13 cellular contexts compared by ENCODE assay signal in the genomic region with DNA sequence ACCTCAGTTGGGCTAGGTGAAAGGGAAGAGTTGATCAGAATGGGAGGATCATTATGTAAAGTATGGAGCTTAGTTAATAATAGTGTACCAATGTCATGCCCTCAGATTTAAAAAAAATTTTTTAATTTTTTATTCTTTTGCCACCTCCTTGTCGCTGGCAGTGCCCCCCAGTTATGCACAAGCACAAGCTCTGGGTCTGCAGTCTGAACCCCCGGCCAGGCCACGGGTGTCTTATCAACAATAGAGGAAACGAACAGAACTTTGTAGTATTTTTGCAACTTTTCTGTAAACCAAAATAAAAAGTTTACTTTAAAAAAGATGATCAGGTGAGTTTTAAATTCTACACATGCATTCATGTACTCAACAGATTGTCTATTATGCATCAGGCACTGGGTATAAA. TPM values are rescaled to one million over a fixed set of nuclear protein-coding genes. Genes with fewer than 3 reads are reported as not detected.
DNase-seq lines count a peak whose midpoint lies in the region; ATAC-seq and TF ChIP-seq lines count a peak whose summit lies in the region.
"Had no signal": no experiment of that assay in that cellular context is flagged by ENCODE, and none has a peak within 500 bp of the region (broad histone marks: within the 10 kb centered on the region; RNA-seq: fewer than 3 reads in every experiment).

No MANE protein-coding gene starts in this region.

- H2AFZ ChIP-seq in mesenchymal stem cell (ENCODE audit: low read depth, low read length): no peak overlapping the region

- H3K36me3 ChIP-seq in mesenchymal stem cell (ENCODE audit: control insufficient read depth in 1 of 2, insufficient read depth in 2 of 2, low read depth in 1 of 2, low read length in 2 of 2): no peaks in the 10 kb centered on the region
- H3K36me3 ChIP-seq in vagina: no peaks in the 10 kb centered on the region
- H3K36me3 ChIP-seq: BE2C had no signal

- H2BK5ac ChIP-seq in mesenchymal stem cell (ENCODE audit: low read depth, low read length, poor library complexity, severe bottlenecking): no peak overlapping the region

- POLR2A ChIA-PET in activated CD8-positive, alpha-beta T cell treated with anti-CD3 and anti-CD28 coated beads for 36 hours (lab: Charles Lee): interaction anchor here (0.7 to 2.2 kb wide), 5 partner anchors 10 to 188 kb away, joined by 3 to 11 read pairs (median 6); no protein-coding TSS in a partner anchor

- H3K36me3 Mint-ChIP-seq in stimulated activated naive CD8-positive, alpha-beta T cell treated with anti-CD3 and anti-CD28 coated beads, Interleukin-15, Interleukin-2, amounts not matched to agents 100 ng/mL and 50 ng/mL, for 24 hours (ENCODE audit: low read depth): peaks cover 4% of the 10 kb centered on the region
- H3K36me3 Mint-ChIP-seq in activated CD8-positive, alpha-beta T cell treated with anti-CD3 and anti-CD28 coated beads for 36 hours (ENCODE audit: low read depth): no peaks in the 10 kb centered on the region

- H3K4me2 ChIP-seq in mesenchymal stem cell (ENCODE audit: low read length, poor library complexity, severe bottlenecking): no peak overlapping the region

- H3K23ac ChIP-seq in mesenchymal stem cell (ENCODE audit: low read length in 2 of 2): no peak overlapping the region

- H3K18ac ChIP-seq in mesenchymal stem cell (ENCODE audit: low read depth in 1 of 2, low read length in 2 of 2): no peak overlapping the region

- no peak overlapping the region for H4K91ac ChIP-seq in mesenchymal stem cell (ENCODE audit: low read length)

- no peak overlapping the region for H2BK12ac ChIP-seq in mesenchymal stem cell (ENCODE audit: low read length in 2 of 2)

- H3K4me3 ChIP-seq in mesenchymal stem cell (ENCODE audit: insufficient read depth in 1 of 2, low read depth in 1 of 2, low read length in 2 of 2): no peak overlapping the region
- H3K4me3 ChIP-seq in vagina: no peak overlapping the region

- H3K79me1 ChIP-seq in mesenchymal stem cell (replicated peaks; ENCODE audit: low read length, poor library complexity, severe bottlenecking): peaks cover 16% of the 10 kb centered on the region

- TF ChIP-seq POLR2A in vagina (IDR thresholded peaks at IDR 0.05): no peak

- WGBS in mesenchymal stem cell: 93% methylated on average over 3 of the region's 4 CpGs

- no peak overlapping the region for H3K4ac ChIP-seq in mesenchymal stem cell (ENCODE audit: low read depth in 1 of 2, low read length in 2 of 2)

- peaks cover 53% of the 10 kb centered on the region for H3K4me1 Mint-ChIP-seq in stimulated activated naive CD8-positive, alpha-beta T cell treated with anti-CD3 and anti-CD28 coated beads, Interleukin-15, Interleukin-2, amounts not matched to agents 100 ng/mL and 50 ng/mL, for 24 hours (ENCODE audit: low read depth)
- peaks cover 39% of the 10 kb centered on the region for H3K4me1 Mint-ChIP-seq in activated CD8-positive, alpha-beta T cell treated with anti-CD3 and anti-CD28 coated beads for 36 hours (ENCODE audit: low read depth)

- H3K27me3 ChIP-seq in mesenchymal stem cell (ENCODE audit: control insufficient read depth in 1 of 2, insufficient read depth in 1 of 2, low read length in 2 of 2) (peaks cover 15% of the 10 kb centered on the region in 2 experiments), vagina (no peaks in the 10 kb centered on the region)
- H3K27me3 ChIP-seq: BE2C had no signal

- no peaks in the 10 kb centered on the region for H3K27me3 Mint-ChIP-seq in stimulated activated naive CD8-positive, alpha-beta T cell treated with anti-CD3 and anti-CD28 coated beads, Interleukin-15, Interleukin-2, amounts not matched to agents 100 ng/mL and 50 ng/mL, for 24 hours
- no peaks in the 10 kb centered on the region for H3K27me3 Mint-ChIP-seq in activated CD8-positive, alpha-beta T cell treated with anti-CD3 and anti-CD28 coated beads for 36 hours

- CTCF ChIA-PET in activated CD8-positive, alpha-beta T cell treated with anti-CD3 and anti-CD28 coated beads for 36 hours (lab: Charles Lee): interaction anchor here (1.0 to 3.4 kb wide), 6 partner anchors 9 to 87 kb away, joined by 3 to 16 read pairs (median 8); a partner anchor contains a TSS

- peak overlapping the region; percentile 89 for H3K9ac ChIP-seq in mesenchymal stem cell (ENCODE audit: low read length)

- TF ChIP-seq CTCF in activated CD8-positive, alpha-beta T cell treated with anti-CD3 and anti-CD28 coated beads for 36 hours (IDR thresholded peaks at IDR 0.05): no peak
- TF ChIP-seq CTCF in vagina (IDR thresholded peaks at IDR 0.05): no peak

- H3K4me3 Mint-ChIP-seq in stimulated activated naive CD8-positive, alpha-beta T cell treated with anti-CD3 and anti-CD28 coated beads, Interleukin-15, Interleukin-2, amounts not matched to agents 100 ng/mL and 50 ng/mL, for 24 hours: peak overlapping the region; percentile 91
- peak overlapping the region; percentile 90 for H3K4me3 Mint-ChIP-seq in activated CD8-positive, alpha-beta T cell treated with anti-CD3 and anti-CD28 coated beads for 36 hours

- DNase-seq in stimulated activated naive CD8-positive, alpha-beta T cell treated with anti-CD3 and anti-CD28 coated beads, Interleukin-15, Interleukin-2, amounts not matched to agents 100 U/mL and 50 U/mL, for 24 hours: no peak
- DNase-seq in activated CD8-positive, alpha-beta T cell treated with anti-CD3 and anti-CD28 coated beads for 36 hours: no peak
- DNase-seq in mesenchymal stem cell: no peak
- no peak for DNase-seq in vagina (ENCODE audit: extremely low spot score in 2 of 2)
- no peak for DNase-seq in NCI-H2029 (lab: John Stamatoyannopoulos, UW)
- no peak for DNase-seq in GM19238 (ENCODE audit: insufficient read length, low spot score)
- DNase-seq: BE2C; NCI-H187; stimulated activated CD4-positive, alpha-beta T cell treated with anti-CD3 and anti-CD28 coated beads, Interleukin-12 subunit alpha, Interleukin-12 subunit beta, amount 100 ng/mL, for 4 hours; T1000 had no signal

- peak overlapping the region; percentile 93 for H3K27ac Mint-ChIP-seq in stimulated activated naive CD8-positive, alpha-beta T cell treated with anti-CD3 and anti-CD28 coated beads, Interleukin-15, Interleukin-2, amounts not matched to agents 100 ng/mL and 50 ng/mL, for 24 hours
- peak overlapping the region; percentile 95 for H3K27ac Mint-ChIP-seq in activated CD8-positive, alpha-beta T cell treated with anti-CD3 and anti-CD28 coated beads for 36 hours

- H2AK5ac ChIP-seq in mesenchymal stem cell (ENCODE audit: low read length, severe bottlenecking): no peak overlapping the region

- H2BK15ac ChIP-seq in mesenchymal stem cell (ENCODE audit: low read depth, poor library complexity, severe bottlenecking): no peak overlapping the region

- H3K14ac ChIP-seq in mesenchymal stem cell (ENCODE audit: low read length in 2 of 2): no peak overlapping the region

- intact Hi-C loops in activated CD8-positive, alpha-beta T cell treated with anti-CD3 and anti-CD28 coated beads for 36 hours (cut with micrococcal nuclease): loop anchor here (5.0 kb wide), 1 partner anchor 39 kb away; no protein-coding TSS in a partner anchor
- intact Hi-C loops in vagina (cut with DNase I): no loop called here

- no peak for ATAC-seq in stimulated activated naive CD8-positive, alpha-beta T cell treated with anti-CD3 and anti-CD28 coated beads, Interleukin-15, Interleukin-2, amounts not matched to agents 100 U/mL and 50 U/mL, for 24 hours
- no peak for ATAC-seq in activated CD8-positive, alpha-beta T cell treated with anti-CD3 and anti-CD28 coated beads for 36 hours
- no peak for ATAC-seq in HG02885 (IDR thresholded peaks at IDR 0.05; ENCODE audit: poor library complexity, unreplicated experiment)

- H3K27ac ChIP-seq in mesenchymal stem cell (ENCODE audit: low read length, poor library complexity, severe bottlenecking) (no peak overlapping the region), vagina (peak overlapping the region; percentile 72)

- no peaks in the 10 kb centered on the region for H3K9me3 ChIP-seq in mesenchymal stem cell (ENCODE audit: control insufficient read depth, low read length)
- H3K9me3 ChIP-seq in vagina: no peaks in the 10 kb centered on the region
- H3K9me3 ChIP-seq: BE2C had no signal

- no peak overlapping the region for H2BK120ac ChIP-seq in mesenchymal stem cell (ENCODE audit: low read depth, low read length)

- H3K9me3 Mint-ChIP-seq in stimulated activated naive CD8-positive, alpha-beta T cell treated with anti-CD3 and anti-CD28 coated beads, Interleukin-15, Interleukin-2, amounts not matched to agents 100 ng/mL and 50 ng/mL, for 24 hours: no peaks in the 10 kb centered on the region
- H3K9me3 Mint-ChIP-seq in activated CD8-positive, alpha-beta T cell treated with anti-CD3 and anti-CD28 coated beads for 36 hours: no peaks in the 10 kb centered on the region

- H3K4me1 ChIP-seq in mesenchymal stem cell (ENCODE audit: control insufficient read depth, insufficient read depth, low read depth, low read length): peaks cover 5% of the 10 kb centered on the region
- H3K4me1 ChIP-seq in vagina: peaks cover 34% of the 10 kb centered on the region
- H3K4me1 ChIP-seq: BE2C had no signal

- no peak overlapping the region for H4K8ac ChIP-seq in mesenchymal stem cell (ENCODE audit: low read length)

RNA-seq across cellular contexts. Expression of a gene that starts 1.4 kb away (rescaled TPM):
- total RNA-seq in activated CD8-positive, alpha-beta T cell treated with anti-CD3 and anti-CD28 coated beads for 36 hours: 10 to 100 TPM; 13.3 to 13.7 TPM
- polyA plus RNA-seq in mesenchymal stem cell (2013, experiment 1 of 2): 38.8 TPM
- 39.5 TPM for polyA plus RNA-seq in mesenchymal stem cell (2013, experiment 2 of 2)
- total RNA-seq in vagina: 71.7 TPM

RNA-seq across cellular contexts. Expression of a gene that starts 27.7 kb away (rescaled TPM):
- 10 to 100 TPM; 33.0 to 34.5 TPM for total RNA-seq in activated CD8-positive, alpha-beta T cell treated with anti-CD3 and anti-CD28 coated beads for 36 hours
- polyA plus RNA-seq in mesenchymal stem cell (2013, experiment 1 of 2): 11.2 TPM
- polyA plus RNA-seq in mesenchymal stem cell (2013, experiment 2 of 2): 10.8 TPM
- 84.5 TPM for total RNA-seq in vagina

RNA-seq across cellular contexts. Expression of a gene that starts 51.9 kb away (rescaled TPM):
- total RNA-seq in activated CD8-positive, alpha-beta T cell treated with anti-CD3 and anti-CD28 coated beads for 36 hours: not detected
- not detected for polyA plus RNA-seq in mesenchymal stem cell (2013, experiment 1 of 2)
- not detected for polyA plus RNA-seq in mesenchymal stem cell (2013, experiment 2 of 2)
- not detected for total RNA-seq in vagina
- total RNA-seq: HT-29 had no signal
